Comparison of ENCODE assay signal across 17 cellular contexts in the genomic region with DNA sequence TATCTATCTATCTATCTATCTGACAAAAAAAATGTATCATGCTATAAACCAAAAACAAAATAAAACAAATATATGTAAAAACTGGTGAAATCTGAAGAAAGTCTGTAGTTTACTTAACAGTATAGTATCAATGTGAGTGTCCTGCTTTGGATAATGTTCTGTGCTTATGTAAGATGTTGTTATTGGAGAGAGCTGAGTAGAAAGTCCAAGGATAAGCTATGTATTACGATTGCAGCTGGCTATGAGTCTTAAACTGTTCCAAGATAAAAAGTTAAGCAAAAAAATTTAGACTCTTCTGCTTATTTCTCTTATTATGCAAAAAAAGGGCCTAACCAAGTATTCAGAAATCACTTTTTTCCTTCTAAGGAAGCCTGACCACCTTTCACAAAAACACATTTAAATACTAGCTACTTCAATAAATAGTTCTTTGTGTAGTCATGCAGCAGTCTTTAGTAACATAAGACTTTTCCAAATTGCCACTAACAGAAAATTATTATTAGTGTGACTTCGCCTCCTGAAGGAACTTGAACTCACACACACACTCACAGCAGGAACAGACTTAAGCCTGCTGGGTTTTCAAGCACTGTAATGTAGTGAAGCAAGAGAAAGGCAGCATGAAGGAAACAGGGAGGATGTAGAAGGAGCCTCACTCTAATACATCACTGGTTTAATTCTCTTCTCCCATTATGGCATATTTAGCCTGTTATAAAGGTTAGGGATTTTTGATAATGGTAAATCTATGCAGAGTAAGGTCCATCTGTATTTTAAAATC.
"Had no signal": no experiment of that assay in that cellular context is flagged by ENCODE, and none has a peak within 500 bp of the region (broad histone marks: within the 10 kb centered on the region; RNA-seq: fewer than 3 reads in every experiment).

No MANE protein-coding gene starts in this region.

- H3K27me3 Mint-ChIP-seq: type B pancreatic cell had no signal

- H3K36me3 Mint-ChIP-seq: naive thymus-derived CD4-positive, alpha-beta T cell; type B pancreatic cell had no signal

- H3K36me3 ChIP-seq: ascending aorta, pancreas, suprapubic skin had no signal

- H3K4me1 Mint-ChIP-seq: naive thymus-derived CD4-positive, alpha-beta T cell had no signal

- H3K4me1 ChIP-seq: ascending aorta, pancreas, suprapubic skin had no signal

- H3K4me3 Mint-ChIP-seq: activated T-helper 1 cell treated with anti-CD3 and anti-CD28 coated beads, Interleukin-12 subunit alpha, Interleukin-12 subunit beta, Interleukin-2, Interleukin-4 antibody, amounts not matched to agents 30 ng/mL and 10 ng/mL and 1 ng/mL, durations not matched to agents 14 hours and 24 hours and 36 hours; naive thymus-derived CD4-positive, alpha-beta T cell; type B pancreatic cell had no signal

- H3K27me3 ChIP-seq: ascending aorta, dorsolateral prefrontal cortex, pancreas, suprapubic skin had no signal

- DNase-seq: activated CD4-positive, alpha-beta T cell treated with anti-CD3 and anti-CD28 coated beads, Interleukin-2, amount 50 U/mL, for 1 hour; activated CD8-positive, alpha-beta memory T cell treated with anti-CD3 and anti-CD28 coated beads for 24 hours; dorsolateral prefrontal cortex; erythroblast; left colon; mucosa of descending colon; naive thymus-derived CD4-positive, alpha-beta T cell; pancreas; stimulated activated CD4-positive, alpha-beta T cell treated with anti-CD3 and anti-CD28 coated beads, Interleukin-15, amount 100 ng/mL, for 24 hours; stimulated activated CD4-positive, alpha-beta T cell treated with anti-CD3 and anti-CD28 coated beads, Interleukin-4, amount 100 ng/mL, for 1 hour; stimulated activated naive CD4-positive, alpha-beta T cell had no signal

- H3K27ac ChIP-seq: ascending aorta, dorsolateral prefrontal cortex, pancreas, SK-N-MC, suprapubic skin had no signal

- H3K9me3 Mint-ChIP-seq: activated T-helper 1 cell treated with anti-CD3 and anti-CD28 coated beads, Interleukin-12 subunit alpha, Interleukin-12 subunit beta, Interleukin-2, Interleukin-4 antibody, amounts not matched to agents 30 ng/mL and 10 ng/mL and 1 ng/mL, durations not matched to agents 14 hours and 24 hours and 36 hours; type B pancreatic cell had no signal

- ATAC-seq: activated CD4-positive, CD25-positive, alpha-beta regulatory T cell treated with anti-CD3 and anti-CD28 coated beads, Interleukin-2, amount 50 U/mL, for 24 hours; left colon; mucosa of descending colon; naive thymus-derived CD4-positive, alpha-beta T cell; pancreas had no signal

- H3K4me3 ChIP-seq: ascending aorta, dorsolateral prefrontal cortex, mucosa of descending colon, pancreas, SK-N-MC, suprapubic skin had no signal

- H3K9me3 ChIP-seq: ascending aorta, mucosa of descending colon, pancreas, suprapubic skin had no signal

- H3K27ac Mint-ChIP-seq: activated T-helper 1 cell treated with anti-CD3 and anti-CD28 coated beads, Interleukin-12 subunit alpha, Interleukin-12 subunit beta, Interleukin-2, Interleukin-4 antibody, amounts not matched to agents 30 ng/mL and 10 ng/mL and 1 ng/mL, durations not matched to agents 14 hours and 24 hours and 36 hours; naive thymus-derived CD4-positive, alpha-beta T cell; type B pancreatic cell had no signal
